7 cellular contexts compared by ENCODE assay signal in genomic region chr2:197517150-197517549, GRCh38. TPM values are rescaled to one million over a fixed set of nuclear protein-coding genes. Genes with fewer than 3 reads are reported as not detected.
DNase-seq lines count a peak whose midpoint lies in the region; ATAC-seq and TF ChIP-seq lines count a peak whose summit lies in the region.

No MANE protein-coding gene starts in this region.

- H3K9me3 Mint-ChIP-seq in glutamatergic neuron (ENCODE audit: unreplicated experiment), result peaks cover 11% of the 10 kb centered on the region
- H3K9me3 Mint-ChIP-seq in stimulated activated memory B cell treated with anti-CD40 and anti-IgM and Interleukin-4, amounts not matched to agents 10 μg/mL and 1 μg/mL and 100 μg/mL, for 72 hours, result peaks cover 5% of the 10 kb centered on the region

- H3K4me1 Mint-ChIP-seq in glutamatergic neuron (ENCODE audit: low read depth, unreplicated experiment), result peaks cover 13% of the 10 kb centered on the region
- peaks cover 30% of the 10 kb centered on the region for H3K4me1 Mint-ChIP-seq in stimulated activated memory B cell treated with anti-CD40 and anti-IgM and Interleukin-4, amounts not matched to agents 10 μg/mL and 1 μg/mL and 100 μg/mL, for 72 hours

- peaks cover 6% of the 10 kb centered on the region for H3K27me3 Mint-ChIP-seq in glutamatergic neuron (ENCODE audit: unreplicated experiment)
- no peaks in the 10 kb centered on the region for H3K27me3 Mint-ChIP-seq in stimulated activated memory B cell treated with anti-CD40 and anti-IgM and Interleukin-4, amounts not matched to agents 10 μg/mL and 1 μg/mL and 100 μg/mL, for 72 hours

- peaks cover 2% of the 10 kb centered on the region; the same call in 1 of the 2 replicates for H3K4me1 ChIP-seq in HEK293 (ENCODE audit: control insufficient read depth, insufficient read depth, low read length)

- no peaks in the 10 kb centered on the region for H3K9me3 ChIP-seq in HEK293 (ENCODE audit: control insufficient read depth, insufficient read depth, low read depth, low read length)

- H3K36me3 Mint-ChIP-seq in glutamatergic neuron (ENCODE audit: unreplicated experiment), result peaks cover 5% of the 10 kb centered on the region
- H3K36me3 Mint-ChIP-seq in stimulated activated memory B cell treated with anti-CD40 and anti-IgM and Interleukin-4, amounts not matched to agents 10 μg/mL and 1 μg/mL and 100 μg/mL, for 72 hours, result peaks cover 15% of the 10 kb centered on the region

- H3K4me3 ChIP-seq in HEK293 (ENCODE audit: low read depth, low read length) (peak overlapping the region; percentile 99), WI38 (ENCODE audit: low read depth, low read length) (peak overlapping the region; percentile 93)

- CTCF ChIA-PET in HEK293 (lab: Yijun Ruan, JAX), result interaction anchor here (0.6 to 1.2 kb wide), 2 partner anchors 17 to 57 kb away, joined by 4 to 5 read pairs; partner anchors contain the start of genes HSPD1 and HSPE1

- no peak for DNase-seq in glutamatergic neuron
- DNase-seq in UCSD-AML1 (lab: John Stamatoyannopoulos, UW; ENCODE audit: unreplicated experiment), result no peak
- no peak for DNase-seq in mesenteric fat pad (ENCODE audit: low spot score)

- peak overlapping the region; percentile 98 for H3K4me3 Mint-ChIP-seq in glutamatergic neuron (ENCODE audit: unreplicated experiment)
- peak overlapping the region; percentile 99 for H3K4me3 Mint-ChIP-seq in stimulated activated memory B cell treated with anti-CD40 and anti-IgM and Interleukin-4, amounts not matched to agents 10 μg/mL and 1 μg/mL and 100 μg/mL, for 72 hours

- no peak overlapping the region for H3K27ac ChIP-seq in HEK293 (ENCODE audit: extremely low read depth, low read depth, low read length)

- POLR2A ChIA-PET in HEK293 (lab: Yijun Ruan, JAX), result interaction anchor here (0.6 to 6.0 kb wide), 3 partner anchors 17 to 65 kb away, joined by 3 to 85 read pairs (median 13); partner anchors contain the start of genes COQ10B, HSPD1 and HSPE1

- H3K27ac Mint-ChIP-seq in glutamatergic neuron (ENCODE audit: unreplicated experiment), result peak overlapping the region; percentile 95
- H3K27ac Mint-ChIP-seq in stimulated activated memory B cell treated with anti-CD40 and anti-IgM and Interleukin-4, amounts not matched to agents 10 μg/mL and 1 μg/mL and 100 μg/mL, for 72 hours, result peak overlapping the region; percentile 95

- ATAC-seq in stimulated activated memory B cell treated with anti-CD40 and anti-IgM and Interleukin-4, amounts not matched to agents 10 μg/mL and 1 μg/mL and 100 μg/mL, for 72 hours, result no peak
- ATAC-seq in GM21723 (IDR thresholded peaks at IDR 0.05; ENCODE audit: unreplicated experiment), result no peak

- peaks cover 0 to 8% of the 10 kb centered on the region in 2 experiments; a peak in 2 of 3 replicates for H3K36me3 ChIP-seq in HEK293 (ENCODE audit: control insufficient read depth in 2 of 2, insufficient read depth in 1 of 2, low read length in 2 of 2)

- TF ChIP-seq CTCF in HEK293 (tag by site-specific recombination; IDR thresholded peaks at IDR 0.05) (no peak), WI38 (IDR thresholded peaks at IDR 0.05; ENCODE audit: low read depth, low read length) (no peak), glutamatergic neuron (IDR thresholded peaks at IDR 0.05; ENCODE audit: partially characterized antibody, unreplicated experiment) (no peak)

TF ChIP-seq in HEK293, 187 proteins besides CTCF, POLR2A, EP300 and RAD21:
- TF ChIP-seq ELK4 (IDR thresholded peaks at IDR 0.05; ENCODE audit: borderline replicate concordance, low read depth, low read length), result no peak
- TF ChIP-seq ZNF704 (tag by site-specific recombination; IDR thresholded peaks at IDR 0.05), result no peak
- TF ChIP-seq EGR2 (tag by site-specific recombination; IDR thresholded peaks at IDR 0.05; ENCODE audit: low read depth), result no peak
- TF ChIP-seq ZNF394 (tag by site-specific recombination; IDR thresholded peaks at IDR 0.05; ENCODE audit: borderline replicate concordance), result no peak
- TF ChIP-seq ZNF830 (tag by site-specific recombination; IDR thresholded peaks at IDR 0.05; ENCODE audit: low read depth), result no peak
- no peak for TF ChIP-seq ZNF626 (tag by site-specific recombination; IDR thresholded peaks at IDR 0.05)
- no peak for TF ChIP-seq GLIS1 (tag by site-specific recombination; IDR thresholded peaks at IDR 0.05)

RNA-seq across cellular contexts. Expression of gene MOB4, which starts 1.3 kb away (rescaled TPM):
- total RNA-seq in glutamatergic neuron (ENCODE audit: unreplicated experiment) (46.4 TPM), mesenteric fat pad (24.3 TPM)

RNA-seq across cellular contexts. Expression of gene HSPE1, which starts 17.0 kb away (rescaled TPM):
- total RNA-seq in glutamatergic neuron (ENCODE audit: unreplicated experiment) (83.5 TPM), mesenteric fat pad (95.8 TPM)

RNA-seq across cellular contexts. Expression of gene HSPD1, which starts 17.5 kb away (rescaled TPM):
- total RNA-seq in glutamatergic neuron (ENCODE audit: unreplicated experiment) (187 TPM), mesenteric fat pad (234 TPM)
